In genomic region chr11:134223836-134224709, GRCh38 we compare ENCODE assay signal across 1 cellular context.
TF ChIP-seq lines count a peak whose summit lies in the region.

TSS of gene NCAPD3 (minus strand) at chr11:134223967. CDS start at chr11:134223926, 41 bp downstream.
TSS of gene VPS26B (plus strand) at chr11:134224671. CDS start at chr11:134225123, 452 bp downstream.

TF ChIP-seq in K562, 482 proteins besides CTCF, POLR2A, EP300 and RAD21 (continued from another document and continues in another):
- TF ChIP-seq ZNF518B (CRISPR knock-in tag; IDR thresholded peaks at IDR 0.05), result no peak
- 0 out of 2 replicates have a peak, but pooled peaks have one; percentile 46 for TF ChIP-seq EGR1 (conservative IDR thresholded peaks at IDR 0.05)
- TF ChIP-seq FIP1L1 (IDR thresholded peaks at IDR 0.05; ENCODE audit: low read depth, low read length, poor library complexity, severe bottlenecking), result peak; percentile 46
- no peak for TF ChIP-seq HDAC6 (IDR thresholded peaks at IDR 0.05; ENCODE audit: low read depth, low read length)
- TF ChIP-seq ATF2 (CRISPR knock-in tag; IDR thresholded peaks at IDR 0.05), result no peak
- peak; percentile 34; the same call in 1 of the 2 replicates for TF ChIP-seq SP1 (CRISPR knock-in tag; IDR thresholded peaks at IDR 0.05)
- TF ChIP-seq CHD2 (IDR thresholded peaks at IDR 0.05; ENCODE audit: low read depth, low read length), result peak; percentile 78
- no peak for TF ChIP-seq HEY1 (CRISPR knock-in tag; IDR thresholded peaks at IDR 0.05; ENCODE audit: borderline replicate concordance)
- TF ChIP-seq ZNF184 (CRISPR knock-in tag; IDR thresholded peaks at IDR 0.05), result no peak
- no peak for TF ChIP-seq THRA (IDR thresholded peaks at IDR 0.05)
- no peak for TF ChIP-seq PTRF (tag; IDR thresholded peaks at IDR 0.05)
- peak; percentile 61; the same call in 1 of the 2 replicates for TF ChIP-seq DMBX1 (CRISPR knock-in tag; IDR thresholded peaks at IDR 0.05; ENCODE audit: borderline replicate concordance)
- TF ChIP-seq RFX7 (CRISPR knock-in tag; IDR thresholded peaks at IDR 0.05), result no peak
- no peak for TF ChIP-seq ZBTB43 (CRISPR knock-in tag; IDR thresholded peaks at IDR 0.05)
- 0 out of 2 replicates have a peak, but pooled peaks have one; percentile 72 for TF ChIP-seq PREB (CRISPR knock-in tag; IDR thresholded peaks at IDR 0.05)
- no peak for TF ChIP-seq BCLAF1 (IDR thresholded peaks at IDR 0.05; ENCODE audit: borderline replicate concordance in 1 of 2, control insufficient read depth in 1 of 2, low read depth in 2 of 2, low read length in 1 of 2)
- TF ChIP-seq MEIS2 (IDR thresholded peaks at IDR 0.05; ENCODE audit: partially characterized antibody), result peak; percentile 98
- no peak for TF ChIP-seq SNAPC5 (CRISPR knock-in tag; IDR thresholded peaks at IDR 0.05)
- TF ChIP-seq POLR2H (tag; IDR thresholded peaks at IDR 0.05; ENCODE audit: low read depth), result peak; percentile 92
- no peak for TF ChIP-seq RHOXF2B (CRISPR knock-in tag; conservative IDR thresholded peaks at IDR 0.05)
- peak; percentile 95 for TF ChIP-seq NFYB (IDR thresholded peaks at IDR 0.05; ENCODE audit: extremely low read depth, insufficient read length)
- peak; percentile 80 to 91 for TF ChIP-seq E2F6 (IDR thresholded peaks at IDR 0.05; ENCODE audit: borderline replicate concordance in 1 of 2, extremely low read depth in 1 of 2, insufficient read depth in 1 of 2, insufficient read length in 1 of 2, low read depth in 1 of 2, low read length in 1 of 2, poor library complexity in 1 of 2, severe bottlenecking in 1 of 2)
- TF ChIP-seq TOE1 (IDR thresholded peaks at IDR 0.05; ENCODE audit: borderline replicate concordance), result peak; percentile 60; the same call in 1 of the 2 replicates
- no peak for TF ChIP-seq TOE1 (CRISPR knock-in tag; IDR thresholded peaks at IDR 0.05; ENCODE audit: borderline replicate concordance, low read depth)
- no peak for TF ChIP-seq ESRRA (IDR thresholded peaks at IDR 0.05; ENCODE audit: borderline replicate concordance, low read depth)
- TF ChIP-seq CTCFL (IDR thresholded peaks at IDR 0.05; ENCODE audit: borderline replicate concordance, insufficient read depth, low read depth, low read length, poor library complexity, severe bottlenecking), result peak; percentile 20
- TF ChIP-seq ZC3H4 (CRISPR knock-in tag; IDR thresholded peaks at IDR 0.05; ENCODE audit: borderline replicate concordance), result no peak
- TF ChIP-seq HSF4 (CRISPR knock-in tag; IDR thresholded peaks at IDR 0.05; ENCODE audit: borderline replicate concordance), result no peak
- no peak for TF ChIP-seq ZNF384 (IDR thresholded peaks at IDR 0.05; ENCODE audit: low read depth, low read length)
- no peak for TF ChIP-seq ZNF277 (CRISPR knock-in tag; IDR thresholded peaks at IDR 0.05; ENCODE audit: borderline replicate concordance)
- no peak; the same call in none of the 2 replicates for TF ChIP-seq AFF4 (CRISPR knock-in tag; IDR thresholded peaks at IDR 0.05)
- TF ChIP-seq ZNF146 (CRISPR knock-in tag; IDR thresholded peaks at IDR 0.05; ENCODE audit: unreplicated experiment), result no peak
- no peak for TF ChIP-seq JUNB (CRISPR knock-in tag; conservative IDR thresholded peaks at IDR 0.05)
- TF ChIP-seq NBN (IDR thresholded peaks at IDR 0.05; ENCODE audit: low read depth), result peak; percentile 57; the same call in 1 of the 2 replicates
- no peak for TF ChIP-seq ZNF589 (CRISPR knock-in tag; IDR thresholded peaks at IDR 0.05; ENCODE audit: low read depth)
- TF ChIP-seq POLR2B (IDR thresholded peaks at IDR 0.05; ENCODE audit: low read depth, partially characterized antibody), result peak; percentile 97
- no peak for TF ChIP-seq CCNT2 (IDR thresholded peaks at IDR 0.05; ENCODE audit: borderline replicate concordance, extremely low read depth, insufficient read length, low read depth, low read length)
